Comparison of ENCODE assay signal across 8 cellular contexts in the genomic region with DNA sequence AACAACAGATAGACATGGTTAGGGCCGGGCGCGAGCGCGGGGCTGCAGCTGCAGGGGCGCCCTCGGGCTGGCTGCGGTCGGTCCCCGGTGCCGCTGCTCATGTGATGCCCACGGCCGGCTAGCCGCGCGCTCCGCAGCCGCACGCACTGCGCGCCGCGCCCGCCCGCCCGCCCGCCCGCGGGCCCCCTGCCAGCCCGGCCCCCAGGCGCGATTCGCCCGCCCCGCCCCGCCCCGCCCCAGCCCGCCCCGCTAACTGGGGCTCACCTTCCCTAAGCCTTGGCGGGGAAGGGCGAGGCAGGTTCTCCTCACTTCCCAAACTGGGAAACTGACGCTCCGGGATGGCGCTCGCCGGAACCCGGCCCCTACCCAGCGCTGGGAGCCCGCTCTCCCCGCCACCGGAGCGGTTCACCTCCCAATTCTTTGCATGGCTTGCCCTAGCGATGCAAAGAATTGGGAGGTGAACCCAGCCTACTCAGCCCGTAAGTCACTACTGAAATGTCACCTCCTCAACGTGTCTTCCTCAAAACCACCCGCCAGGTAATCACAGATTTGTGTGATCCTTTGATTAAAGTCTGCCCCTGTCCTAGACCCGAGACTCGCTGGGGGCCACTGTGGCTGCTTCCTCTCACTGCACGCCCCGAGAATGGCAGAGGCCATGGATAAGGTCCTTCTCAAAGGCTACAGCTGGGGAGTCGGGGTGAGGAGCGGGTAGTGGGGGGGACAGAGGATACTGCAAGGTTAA.
DNase-seq lines count a peak whose midpoint lies in the region; ATAC-seq and TF ChIP-seq lines count a peak whose summit lies in the region.

No MANE protein-coding gene starts in this region.

- no peak overlapping the region for H2BK120ac ChIP-seq in trophoblast cell (ENCODE audit: insufficient read depth, low read length, poor library complexity)

- peaks cover 30% of the 10 kb centered on the region for H3K36me3 Mint-ChIP-seq in endothelial cell (ENCODE audit: low read depth, unreplicated experiment)

- no peak overlapping the region for H3K9ac ChIP-seq in trophoblast cell (ENCODE audit: low read length)

- H3K27ac ChIP-seq in trophoblast cell (ENCODE audit: low read depth, low read length), result no peak overlapping the region

- H3K79me1 ChIP-seq in trophoblast cell (ENCODE audit: low read length), result no peaks in the 10 kb centered on the region

- no peaks in the 10 kb centered on the region for H3K79me2 ChIP-seq in trophoblast cell (ENCODE audit: control insufficient read depth, insufficient read depth, low read length, poor library complexity)

- H3K36me3 ChIP-seq in trophoblast cell (ENCODE audit: control insufficient read depth in 1 of 2, insufficient read depth in 2 of 2, low read length in 2 of 2), result no peaks in the 10 kb centered on the region

- peaks cover 22% of the 10 kb centered on the region for H3K27me3 Mint-ChIP-seq in endothelial cell (ENCODE audit: unreplicated experiment)

- peak overlapping the region; percentile 42 for H3K27ac Mint-ChIP-seq in endothelial cell (ENCODE audit: unreplicated experiment)

- H3K4me2 ChIP-seq in trophoblast cell (ENCODE audit: low read length), result peak overlapping the region; percentile 72

- no peaks in the 10 kb centered on the region for H3K9me3 Mint-ChIP-seq in endothelial cell (ENCODE audit: unreplicated experiment)

- H2BK5ac ChIP-seq in trophoblast cell (ENCODE audit: low read depth, low read length, poor library complexity), result no peak overlapping the region

- peaks cover 7 to 19% of the 10 kb centered on the region in 2 experiments for H3K4me1 ChIP-seq in trophoblast cell (ENCODE audit: control insufficient read depth in 1 of 2, insufficient read depth in 2 of 2, low read length in 2 of 2)

- H3K18ac ChIP-seq in trophoblast cell (ENCODE audit: low read length), result no peak overlapping the region

- no peak overlapping the region for H3K14ac ChIP-seq in trophoblast cell (ENCODE audit: low read length)

- no CpG with 5 or more reads among the region's 62 CpGs for WGBS in trophoblast cell (ENCODE audit: extremely low coverage, insufficient coverage, insufficient read length)

- no peak overlapping the region for H4K8ac ChIP-seq in trophoblast cell (ENCODE audit: low read depth, low read length)

- H3K4ac ChIP-seq in trophoblast cell (ENCODE audit: low read depth, low read length), result no peak overlapping the region

- H3K27me3 ChIP-seq in trophoblast cell (ENCODE audit: insufficient read depth, low read length), result peaks cover 13% of the 10 kb centered on the region

- H2AK5ac ChIP-seq in trophoblast cell (ENCODE audit: low read length), result no peak overlapping the region

- H4K12ac ChIP-seq in trophoblast cell (ENCODE audit: low read depth, low read length), result no peak overlapping the region

- H2BK12ac ChIP-seq in trophoblast cell (ENCODE audit: low read length), result no peak overlapping the region

- no peak for TF ChIP-seq CTCF in endothelial cell (IDR thresholded peaks at IDR 0.05; ENCODE audit: unreplicated experiment)

- H3K4me3 ChIP-seq in trophoblast cell (ENCODE audit: low read depth, low read length), result peak overlapping the region; percentile 55

- DNase-seq in NCI-H82 (lab: John Stamatoyannopoulos, UW) (peak; percentile 32), NCI-H82 treated with DMSO at 0.1 percent for 48 hours (lab: John Stamatoyannopoulos, UW; ENCODE audit: unreplicated experiment) (no peak), endothelial cell (ENCODE audit: low spot score) (peak; percentile 33), trophoblast cell (no peak), NCI-H187 (lab: John Stamatoyannopoulos, UW) (no peak), NCI-H1092 treated with DMSO at 0.1 percent for 48 hours (lab: John Stamatoyannopoulos, UW) (no peak)
- peak; percentile 38 for DNase-seq in activated CD4-positive, alpha-beta T cell treated with anti-CD3 and anti-CD28 coated beads for 48 hours

- peaks cover 14% of the 10 kb centered on the region for H3K4me1 Mint-ChIP-seq in endothelial cell (ENCODE audit: unreplicated experiment)

- peaks cover 7% of the 10 kb centered on the region for H3K9me3 ChIP-seq in trophoblast cell (ENCODE audit: insufficient read depth, low read depth, low read length)

- no peak overlapping the region for H4K91ac ChIP-seq in trophoblast cell (ENCODE audit: low read depth, low read length)

- H2AFZ ChIP-seq in trophoblast cell (ENCODE audit: insufficient read depth, low read length, poor library complexity), result no peak overlapping the region

- no peak overlapping the region for H3K23ac ChIP-seq in trophoblast cell (ENCODE audit: low read length)

- peak overlapping the region; percentile 86 for H3K4me3 Mint-ChIP-seq in endothelial cell (ENCODE audit: unreplicated experiment)

- ATAC-seq in HG02943 (IDR thresholded peaks at IDR 0.05; ENCODE audit: low read depth, unreplicated experiment), result peak; percentile 21

Comparison
In these comparisons a context has a peak if more than half of its experiments do, and no peak if none do; other contexts are left out.
1. DNase-seq: peak in NCI-H82 (single experiment), activated CD4-positive, alpha-beta T cell treated with anti-CD3 and anti-CD28 coated beads for 48 hours (single experiment) and endothelial cell (single experiment); none in NCI-H82 treated with DMSO at 0.1 percent for 48 hours (single experiment), trophoblast cell (0 of 2), NCI-H187 (0 of 2) and NCI-H1092 treated with DMSO at 0.1 percent for 48 hours (single experiment).